In genomic region chr2:45578056-45578843, GRCh38 we compare ENCODE assay signal across 8 cellular contexts. TPM values are rescaled to one million over a fixed set of nuclear protein-coding genes. Genes with fewer than 3 reads are reported as not detected.
DNase-seq lines count a peak whose midpoint lies in the region; ATAC-seq and TF ChIP-seq lines count a peak whose summit lies in the region.

No MANE protein-coding gene starts in this region.

- peak overlapping the region; percentile 60 for H3K4me2 ChIP-seq in osteoblast (ENCODE audit: insufficient read depth, low read length)

- no peak for ATAC-seq in GM18498 (IDR thresholded peaks at IDR 0.05; ENCODE audit: unreplicated experiment)

- no peaks in the 10 kb centered on the region for H4K20me1 ChIP-seq in osteoblast (ENCODE audit: insufficient read depth, low read length)

- peaks cover 18% of the 10 kb centered on the region for H3K4me1 ChIP-seq in osteoblast (ENCODE audit: insufficient read depth, low read length)

- no peaks in the 10 kb centered on the region for H3K27me3 ChIP-seq in osteoblast (ENCODE audit: insufficient read depth, low read length)

- peak; percentile 4 for DNase-seq in activated naive CD4-positive, alpha-beta T cell treated with Interleukin-2 at 50 U/mL for 16 hours
- DNase-seq in activated naive CD4-positive, alpha-beta T cell treated with anti-CD3 and anti-CD28 coated beads, Interleukin-2, amount 50 U/mL, for 16 hours = no peak
- DNase-seq in NOMO-1 treated with DMSO at 0.1 percent for 48 hours (lab: John Stamatoyannopoulos, UW; ENCODE audit: unreplicated experiment) = peak; percentile 59
- peak; percentile 11 for DNase-seq in cerebellar cortex (ENCODE audit: low spot score)
- DNase-seq in osteoblast (ENCODE audit: insufficient read length, low spot score, missing footprints) = no peak
- DNase-seq in NCI-H128 (lab: John Stamatoyannopoulos, UW; ENCODE audit: unreplicated experiment) = no peak
- DNase-seq in HK-2 (ENCODE audit: unreplicated experiment) = no peak

- H3K27ac ChIP-seq in osteoblast (ENCODE audit: low read depth, low read length) = peak overlapping the region; percentile 62

- no peaks in the 10 kb centered on the region for H3K36me3 ChIP-seq in osteoblast (ENCODE audit: insufficient read depth, low read length)

- H3K9me3 ChIP-seq in osteoblast (ENCODE audit: low read depth, low read length) = no peaks in the 10 kb centered on the region

- TF ChIP-seq CTCF in osteoblast (IDR thresholded peaks at IDR 0.05; ENCODE audit: extremely low read depth, low read depth, low read length) = peak; percentile 72

- peak overlapping the region; percentile 8 for H3K4me3 ChIP-seq in osteoblast (ENCODE audit: insufficient read depth, low read length)

- H3K79me2 ChIP-seq in osteoblast (ENCODE audit: insufficient read depth, low read length) = no peaks in the 10 kb centered on the region

- H2AFZ ChIP-seq in osteoblast (ENCODE audit: low read length) = peak overlapping the region; percentile 38

RNA-seq across cellular contexts. Expression of gene SRBD1, which starts 32.8 kb away (rescaled TPM):
- 17.4 and 22.1 TPM in 2 replicates for total RNA-seq in osteoblast

Comparison
In these comparisons a context has a peak if more than half of its experiments do, and no peak if none do; other contexts are left out.
1. DNase-seq: peak in activated naive CD4-positive, alpha-beta T cell treated with Interleukin-2 at 50 U/mL for 16 hours (single experiment), NOMO-1 treated with DMSO at 0.1 percent for 48 hours (single experiment) and cerebellar cortex (single experiment); none in activated naive CD4-positive, alpha-beta T cell treated with anti-CD3 and anti-CD28 coated beads, Interleukin-2, amount 50 U/mL, for 16 hours (single experiment), osteoblast (single experiment), NCI-H128 (single experiment) and HK-2 (single experiment).